ENCODE assay signal across 36 cellular contexts in the genomic region with DNA sequence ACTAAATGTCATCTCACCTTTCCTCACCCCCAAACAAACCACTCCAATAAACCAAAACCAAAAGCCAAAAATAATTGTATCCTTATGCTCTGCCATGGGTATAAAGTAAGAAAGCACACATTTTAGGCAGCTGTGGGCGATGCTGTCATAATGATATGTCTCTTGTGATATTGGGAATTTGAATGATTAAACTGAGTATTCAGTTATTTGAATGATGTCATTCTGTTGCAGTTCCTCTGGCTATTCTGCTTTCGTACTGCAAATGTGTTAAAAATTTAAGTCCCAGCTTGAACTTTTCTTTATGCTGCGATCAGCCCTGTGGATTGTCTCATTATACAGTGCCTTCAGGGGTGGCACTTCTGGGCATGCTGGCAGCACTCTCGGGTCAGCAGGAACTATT.
"Had no signal": no experiment of that assay in that cellular context is flagged by ENCODE, and none has a peak within 500 bp of the region (broad histone marks: within the 10 kb centered on the region; RNA-seq: fewer than 3 reads in every experiment).

No MANE protein-coding gene starts in this region.

- H3K27ac ChIP-seq: adrenal gland, ascending aorta, cardiac muscle cell, VCaP had no signal

- H3K27me3 Mint-ChIP-seq: activated CD4-positive, alpha-beta memory T cell treated with anti-CD3 and anti-CD28 coated beads for 36 hours; activated CD8-positive, alpha-beta T cell treated with anti-CD3 and anti-CD28 coated beads for 36 hours; activated naive CD8-positive, alpha-beta T cell treated with anti-CD3 and anti-CD28 coated beads for 36 hours; activated T-helper 17 cell treated with anti-CD3 and anti-CD28 coated beads, Interleukin-2, amount 50 U/mL, for 72 hours had no signal

- H3K27ac Mint-ChIP-seq: activated B cell treated with CpG ODN at 0.5 μM for 24 hours; activated CD4-positive, alpha-beta memory T cell treated with anti-CD3 and anti-CD28 coated beads for 36 hours; activated CD4-positive, alpha-beta T cell treated with anti-CD3 and anti-CD28 coated beads, Interleukin-2, amount 10 ng/mL, durations not matched to agents 24 days and 14 days; activated CD8-positive, alpha-beta T cell treated with anti-CD3 and anti-CD28 coated beads for 36 hours; activated naive CD4-positive, alpha-beta T cell treated with anti-CD3 and anti-CD28 coated beads for 36 hours; activated naive CD4-positive, alpha-beta T cell treated with anti-CD3 and anti-CD28 coated beads, Interleukin-2, amount 50 U/mL, for 72 hours; activated naive CD8-positive, alpha-beta T cell treated with anti-CD3 and anti-CD28 coated beads for 36 hours; activated T-cell treated with anti-CD3 and anti-CD28 coated beads, Interleukin-2, amount 50 U/mL, for 72 hours; activated T-helper 1 cell treated with anti-CD3 and anti-CD28 coated beads, Interleukin-12 subunit alpha, Interleukin-12 subunit beta, Interleukin-2, Interleukin-4 antibody, amounts not matched to agents 30 ng/mL and 10 ng/mL and 1 ng/mL, durations not matched to agents 14 hours and 24 hours and 36 hours; activated T-helper 17 cell treated with anti-CD3 and anti-CD28 coated beads, Interleukin-2, amount 50 U/mL, for 72 hours; brain; T-helper 17 cell; T-helper 2 cell treated with Interferon-gamma antibody and Interleukin-4, amounts not matched to agents 5 μg/mL and 100 μg/mL, for 36 hours had no signal

- ATAC-seq: activated CD8-positive, alpha-beta T cell treated with anti-CD3 and anti-CD28 coated beads for 36 hours; activated naive CD4-positive, alpha-beta T cell treated with anti-CD3 and anti-CD28 coated beads, Interleukin-2, amount 50 U/mL, for 72 hours; activated T-cell treated with anti-CD3 and anti-CD28 coated beads, Interleukin-2, amount 50 U/mL, for 4 hours; activated T-cell treated with anti-CD3 and anti-CD28 coated beads, Interleukin-2, amount 50 U/mL, for 72 hours; activated T-helper 17 cell treated with anti-CD3 and anti-CD28 coated beads, Interleukin-2, amount 50 U/mL, for 72 hours; T-helper 17 cell had no signal

- H3K9me3 ChIP-seq: adrenal gland, ascending aorta had no signal

- H3K36me3 Mint-ChIP-seq: activated CD4-positive, alpha-beta memory T cell treated with anti-CD3 and anti-CD28 coated beads for 36 hours; activated naive CD8-positive, alpha-beta T cell treated with anti-CD3 and anti-CD28 coated beads for 36 hours; brain had no signal

- H3K4me1 Mint-ChIP-seq: activated naive CD8-positive, alpha-beta T cell treated with anti-CD3 and anti-CD28 coated beads for 36 hours; activated T-helper 17 cell treated with anti-CD3 and anti-CD28 coated beads, Interleukin-2, amount 50 U/mL, for 72 hours; central memory CD8-positive, alpha-beta T cell had no signal

- H3K4me3 Mint-ChIP-seq: activated B cell treated with CpG ODN at 0.5 μM for 24 hours; activated CD4-positive, alpha-beta memory T cell treated with anti-CD3 and anti-CD28 coated beads for 36 hours; activated CD4-positive, alpha-beta T cell treated with anti-CD3 and anti-CD28 coated beads, Interleukin-2, amount 10 ng/mL, durations not matched to agents 24 days and 14 days; activated CD8-positive, alpha-beta T cell treated with anti-CD3 and anti-CD28 coated beads for 36 hours; activated naive CD4-positive, alpha-beta T cell treated with anti-CD3 and anti-CD28 coated beads for 36 hours; activated naive CD8-positive, alpha-beta T cell treated with anti-CD3 and anti-CD28 coated beads for 36 hours; activated T-cell treated with anti-CD3 and anti-CD28 coated beads, Interleukin-2, amount 50 U/mL, for 4 hours; activated T-cell treated with anti-CD3 and anti-CD28 coated beads, Interleukin-2, amount 50 U/mL, for 72 hours; activated T-helper 1 cell treated with anti-CD3 and anti-CD28 coated beads, Interleukin-12 subunit alpha, Interleukin-12 subunit beta, Interleukin-2, Interleukin-4 antibody, amounts not matched to agents 30 ng/mL and 10 ng/mL and 1 ng/mL, durations not matched to agents 14 hours and 24 hours and 36 hours; activated T-helper 17 cell treated with anti-CD3 and anti-CD28 coated beads, Interleukin-2, amount 50 U/mL, for 72 hours; brain; central memory CD8-positive, alpha-beta T cell; T-helper 17 cell; T-helper 2 cell treated with Interferon-gamma antibody and Interleukin-4, amounts not matched to agents 5 μg/mL and 100 μg/mL, for 36 hours had no signal

- DNase-seq: activated B cell treated with CpG ODN at 0.5 μM for 24 hours; activated CD4-positive, alpha-beta memory T cell treated with anti-CD3 and anti-CD28 coated beads for 36 hours; activated CD4-positive, alpha-beta T cell treated with anti-CD3 and anti-CD28 coated beads for 4 hours; activated CD4-positive, alpha-beta T cell treated with anti-CD3 and anti-CD28 coated beads, Interleukin-2, amount 10 ng/mL, durations not matched to agents 24 days and 14 days; activated CD4-positive, alpha-beta T cell treated with anti-CD3 and anti-CD28 coated beads, Interleukin-2, amount 50 U/mL, for 1 hour; activated CD4-positive, alpha-beta T cell treated with anti-CD3 and anti-CD28 coated beads, Interleukin-2, amount 50 U/mL, for 4 hours; activated CD4-positive, CD25-positive, alpha-beta regulatory T cell treated with anti-CD3 and anti-CD28 coated beads, Interleukin-2, amount 50 U/mL, for 72 hours; activated CD8-positive, alpha-beta memory T cell treated with anti-CD3 and anti-CD28 coated beads, Interleukin-2, amount 50 U/mL, for 4 hours; activated CD8-positive, alpha-beta T cell treated with anti-CD3 and anti-CD28 coated beads for 36 hours; activated effector memory CD4-positive, alpha-beta T cell treated with anti-CD3 and anti-CD28 coated beads, Interleukin-2, amount 50 U/mL, for 16 hours; activated gamma-delta T cell treated with Interleukin-2 at 50 U/mL for 16 hours; activated naive CD4-positive, alpha-beta T cell; activated naive CD4-positive, alpha-beta T cell treated with anti-CD3 and anti-CD28 coated beads for 36 hours; activated naive CD4-positive, alpha-beta T cell treated with anti-CD3 and anti-CD28 coated beads, Interleukin-2, amount 50 U/mL, for 16 hours; activated naive CD8-positive, alpha-beta T cell treated with anti-CD3 and anti-CD28 coated beads for 36 hours; activated T-cell treated with anti-CD3 and anti-CD28 coated beads for 4 hours; activated T-cell treated with anti-CD3 and anti-CD28 coated beads, Interleukin-2, amount 50 U/mL, for 1 hour; activated T-cell treated with anti-CD3 and anti-CD28 coated beads, Interleukin-2, amount 50 U/mL, for 4 hours; activated T-cell treated with anti-CD3 and anti-CD28 coated beads, Interleukin-2, amount 50 U/mL, for 72 hours; adrenal gland; amniotic stem cell; caudate nucleus; cerebellar nuclear complex; T-helper 17 cell; T-helper 9 cell had no signal

- FAIRE-seq: bronchial epithelial cell, TTC549 had no signal

- H3K36me3 ChIP-seq: adrenal gland, ascending aorta, cardiac muscle cell had no signal

- H3K9me3 Mint-ChIP-seq: activated B cell treated with CpG ODN at 0.5 μM for 24 hours; activated CD4-positive, alpha-beta memory T cell treated with anti-CD3 and anti-CD28 coated beads for 36 hours; activated CD4-positive, alpha-beta T cell treated with anti-CD3 and anti-CD28 coated beads, Interleukin-2, amount 10 ng/mL, durations not matched to agents 24 days and 14 days; activated CD8-positive, alpha-beta T cell treated with anti-CD3 and anti-CD28 coated beads for 36 hours; activated T-helper 1 cell treated with anti-CD3 and anti-CD28 coated beads, Interleukin-12 subunit alpha, Interleukin-12 subunit beta, Interleukin-2, Interleukin-4 antibody, amounts not matched to agents 30 ng/mL and 10 ng/mL and 1 ng/mL, durations not matched to agents 14 hours and 24 hours and 36 hours; activated T-helper 17 cell treated with anti-CD3 and anti-CD28 coated beads, Interleukin-2, amount 50 U/mL, for 72 hours; central memory CD8-positive, alpha-beta T cell; T-helper 2 cell treated with Interferon-gamma antibody and Interleukin-4, amounts not matched to agents 5 μg/mL and 100 μg/mL, for 36 hours had no signal

- H3K4me1 ChIP-seq: adrenal gland, ascending aorta had no signal

- H3K27me3 ChIP-seq: adrenal gland, ascending aorta, cardiac muscle cell had no signal

- H3K4me3 ChIP-seq: adrenal gland, ascending aorta, cardiac muscle cell had no signal
